Comparison of ENCODE assay signal across 8 cellular contexts in genomic region chr10:31321396-31321941, GRCh38. TPM values are rescaled to one million over a fixed set of nuclear protein-coding genes. Genes with fewer than 3 reads are reported as not detected.
DNase-seq lines count a peak whose midpoint lies in the region; ATAC-seq and TF ChIP-seq lines count a peak whose summit lies in the region.

No MANE protein-coding gene starts in this region.

- TF ChIP-seq CTCF in lower lobe of right lung (IDR thresholded peaks at IDR 0.05) (no peak), upper lobe of right lung (IDR thresholded peaks at IDR 0.05) (no peak)

- H3K9me3 ChIP-seq in lower lobe of right lung (no peaks in the 10 kb centered on the region), upper lobe of right lung (no peaks in the 10 kb centered on the region)

- peak overlapping the region; percentile 24 for H3K27ac ChIP-seq in angular gyrus (ENCODE audit: low read depth, low read length)
- H3K27ac ChIP-seq in lower lobe of right lung: peak overlapping the region; percentile 88
- H3K27ac ChIP-seq in upper lobe of right lung: no peak overlapping the region

- H3K36me3 ChIP-seq in lower lobe of right lung (no peaks in the 10 kb centered on the region), upper lobe of right lung (no peaks in the 10 kb centered on the region)

- H3K4me3 ChIP-seq in lower lobe of right lung (peak overlapping the region; percentile 82), upper lobe of right lung (peak overlapping the region; percentile 88)

- intact Hi-C loops in lower lobe of right lung (cut with DNase I) (no loop called here), upper lobe of right lung (cut with DNase I) (no loop called here)

- no peak for ATAC-seq in lower lobe of right lung
- no peak for ATAC-seq in upper lobe of right lung
- ATAC-seq in HG03378 (IDR thresholded peaks at IDR 0.05; ENCODE audit: unreplicated experiment): no peak
- ATAC-seq in HG03280 (IDR thresholded peaks at IDR 0.05; ENCODE audit: unreplicated experiment): no peak

- peaks cover 4% of the 10 kb centered on the region for H3K27me3 ChIP-seq in lower lobe of right lung (ENCODE audit: low read depth)
- H3K27me3 ChIP-seq in upper lobe of right lung: peaks cover 18% of the 10 kb centered on the region

- peaks cover 16% of the 10 kb centered on the region for H3K4me1 ChIP-seq in lower lobe of right lung
- peaks cover 11% of the 10 kb centered on the region for H3K4me1 ChIP-seq in upper lobe of right lung

- peak; percentile 64 for DNase-seq in DMS79 treated with DMSO at 0.1 percent for 48 hours (lab: John Stamatoyannopoulos, UW)
- peak; percentile 9 for DNase-seq in NCI-H128 (lab: John Stamatoyannopoulos, UW; ENCODE audit: unreplicated experiment)
- DNase-seq in lower lobe of right lung: no peak
- DNase-seq in upper lobe of right lung: no peak
- DNase-seq in COLO829 (ENCODE audit: low spot score): no peak

RNA-seq across cellular contexts. Expression of gene ZEB1, which starts 2.5 kb away (rescaled TPM):
- 46.4 TPM for total RNA-seq in lower lobe of right lung
- total RNA-seq in upper lobe of right lung: 55.2 TPM

Comparison
In these comparisons a context has a peak if more than half of its experiments do, and no peak if none do; other contexts are left out.
1. DNase-seq: peak in DMS79 treated with DMSO at 0.1 percent for 48 hours (single experiment) and NCI-H128 (single experiment); none in lower lobe of right lung (single experiment), upper lobe of right lung (single experiment) and COLO829 (single experiment).